Comparison of ENCODE assay signal across 2 cellular contexts in genomic region chr10:14864466-14864865, GRCh38.
TF ChIP-seq lines count a peak whose summit lies in the region.

No MANE protein-coding gene starts in this region.

TF ChIP-seq in HEK293, 187 proteins besides CTCF, POLR2A, EP300 and RAD21:
- TF ChIP-seq ZNF146 (tag by site-specific recombination; IDR thresholded peaks at IDR 0.05) = peak; percentile 95

TF ChIP-seq in K562, 482 proteins besides CTCF, POLR2A, EP300 and RAD21:
- TF ChIP-seq ZNF146 (CRISPR knock-in tag; IDR thresholded peaks at IDR 0.05; ENCODE audit: unreplicated experiment) = peak; percentile 49
